In the genomic region with DNA sequence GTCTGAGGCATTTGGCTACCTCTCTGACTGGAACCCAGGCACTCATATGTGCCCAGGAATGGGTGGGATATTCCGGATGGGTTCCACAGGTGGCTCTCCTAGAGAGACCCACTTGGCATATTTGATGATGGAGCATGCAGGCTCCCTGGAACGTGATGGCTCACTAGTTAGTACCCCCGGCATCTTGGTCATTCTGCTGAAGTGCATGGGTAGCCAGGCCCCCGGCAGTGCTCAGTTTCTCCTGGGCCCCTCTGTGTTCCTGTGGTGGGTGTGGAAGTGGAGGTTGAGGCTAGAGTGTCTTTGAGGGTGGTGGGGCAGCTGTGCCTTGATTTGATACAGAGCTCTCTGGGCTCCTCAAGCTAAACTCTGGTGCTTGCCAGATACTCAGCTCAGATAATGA, we compare ENCODE assay signal across 14 cellular contexts. TPM values are rescaled to one million over a fixed set of nuclear protein-coding genes. Genes with fewer than 3 reads are reported as not detected.
A peak's percentile ranks its signal among the peaks of the same experiment; 100 is the strongest.
DNase-seq lines count a peak whose midpoint lies in the region; FAIRE-seq and TF ChIP-seq lines count a peak whose summit lies in the region.
"Had no signal": no experiment of that assay in that cellular context is flagged by ENCODE, and none has a peak within 500 bp of the region (broad histone marks: within the 10 kb centered on the region; RNA-seq: fewer than 3 reads in every experiment).

No MANE protein-coding gene starts in this region.

- no peak overlapping the region for H3K4me3 ChIP-seq in trophoblast cell (ENCODE audit: low read depth, low read length)
- H3K4me3 ChIP-seq: GM12878, GM23248 had no signal

- no peak overlapping the region for H2BK5ac ChIP-seq in trophoblast cell (ENCODE audit: low read depth, low read length, poor library complexity)

- H3K4me1 ChIP-seq in trophoblast cell (ENCODE audit: control insufficient read depth in 1 of 2, insufficient read depth in 2 of 2, low read length in 2 of 2), result no peaks in the 10 kb centered on the region

- no peak overlapping the region for H2BK12ac ChIP-seq in trophoblast cell (ENCODE audit: low read length)

- CTCF ChIA-PET in activated naive CD4-positive, alpha-beta T cell treated with anti-CD3 and anti-CD28 coated beads, Interleukin-2, amount 10 ng/mL, durations not matched to agents 7 days and 5 days (lab: Charles Lee), result no interaction called here

- no peaks in the 10 kb centered on the region for H3K79me1 ChIP-seq in trophoblast cell (ENCODE audit: low read length)

- peaks cover 0 to 2% of the 10 kb centered on the region in 2 experiments for H3K36me3 ChIP-seq in trophoblast cell (ENCODE audit: control insufficient read depth in 1 of 2, insufficient read depth in 2 of 2, low read length in 2 of 2)

- H2BK120ac ChIP-seq in trophoblast cell (ENCODE audit: insufficient read depth, low read length, poor library complexity), result no peak overlapping the region

- H3K27ac Mint-ChIP-seq in activated CD4-positive, alpha-beta T cell treated with anti-CD3 and anti-CD28 coated beads, Interleukin-2, amount 10 ng/mL, durations not matched to agents 24 days and 14 days, result peak overlapping the region; percentile 29
- H3K27ac Mint-ChIP-seq in activated naive CD4-positive, alpha-beta T cell treated with anti-CD3 and anti-CD28 coated beads, Interleukin-2, amount 10 ng/mL, durations not matched to agents 7 days and 5 days, result peak overlapping the region; percentile 65
- H3K27ac Mint-ChIP-seq: CD14-positive monocyte had no signal

- H4K8ac ChIP-seq in trophoblast cell (ENCODE audit: low read depth, low read length), result no peak overlapping the region

- FAIRE-seq in GM12892 (lab: Jason Lieb, UNC), result no peak
- FAIRE-seq: GM12878, H54 had no signal

- H4K12ac ChIP-seq in trophoblast cell (ENCODE audit: low read depth, low read length), result peak overlapping the region; percentile 43

- H3K14ac ChIP-seq in trophoblast cell (ENCODE audit: low read length), result no peak overlapping the region

- no peak for DNase-seq in activated CD4-positive, alpha-beta T cell treated with anti-CD3 and anti-CD28 coated beads, Interleukin-2, amount 10 ng/mL, durations not matched to agents 24 days and 14 days
- DNase-seq in activated CD4-positive, alpha-beta T cell treated with anti-CD3 and anti-CD28 coated beads for 4 hours, result no peak
- DNase-seq in activated naive CD4-positive, alpha-beta T cell treated with anti-CD3 and anti-CD28 coated beads, Interleukin-2, amount 10 ng/mL, durations not matched to agents 7 days and 5 days, result no peak
- no peak for DNase-seq in activated naive CD4-positive, alpha-beta T cell treated with anti-CD3 and anti-CD28 coated beads, Interleukin-2, amount 50 U/mL, for 16 hours
- DNase-seq in ecto neural progenitor cell (ENCODE audit: low spot score) (peak; percentile 20), trophoblast cell (no peak), NCI-H2196 treated with DMSO at 0.1 percent for 48 hours (lab: John Stamatoyannopoulos, UW; ENCODE audit: unreplicated experiment) (no peak), GM12892 (ENCODE audit: insufficient read length) (no peak)
- DNase-seq: DMS79, GM23248 had no signal

- H3K36me3 Mint-ChIP-seq in activated CD4-positive, alpha-beta T cell treated with anti-CD3 and anti-CD28 coated beads, Interleukin-2, amount 10 ng/mL, durations not matched to agents 24 days and 14 days (ENCODE audit: low read depth), result peaks cover 15% of the 10 kb centered on the region
- peaks cover 21% of the 10 kb centered on the region for H3K36me3 Mint-ChIP-seq in activated naive CD4-positive, alpha-beta T cell treated with anti-CD3 and anti-CD28 coated beads, Interleukin-2, amount 10 ng/mL, durations not matched to agents 7 days and 5 days

- no peak overlapping the region for H3K18ac ChIP-seq in trophoblast cell (ENCODE audit: low read length)

- intact Hi-C loops in activated CD4-positive, alpha-beta T cell treated with anti-CD3 and anti-CD28 coated beads, Interleukin-2, amount 10 ng/mL, durations not matched to agents 24 days and 14 days (cut with micrococcal nuclease), result no loop called here

- no peaks in the 10 kb centered on the region for H3K27me3 ChIP-seq in trophoblast cell (ENCODE audit: insufficient read depth, low read length)

- no peak overlapping the region for H3K4ac ChIP-seq in trophoblast cell (ENCODE audit: low read depth, low read length)

- no peak overlapping the region for H3K4me3 Mint-ChIP-seq in activated CD4-positive, alpha-beta T cell treated with anti-CD3 and anti-CD28 coated beads, Interleukin-2, amount 10 ng/mL, durations not matched to agents 24 days and 14 days
- H3K4me3 Mint-ChIP-seq in activated naive CD4-positive, alpha-beta T cell treated with anti-CD3 and anti-CD28 coated beads, Interleukin-2, amount 10 ng/mL, durations not matched to agents 7 days and 5 days, result no peak overlapping the region
- H3K4me3 Mint-ChIP-seq: CD14-positive monocyte had no signal

- peaks cover 43% of the 10 kb centered on the region for H3K4me1 Mint-ChIP-seq in activated CD4-positive, alpha-beta T cell treated with anti-CD3 and anti-CD28 coated beads, Interleukin-2, amount 10 ng/mL, durations not matched to agents 24 days and 14 days
- H3K4me1 Mint-ChIP-seq in activated naive CD4-positive, alpha-beta T cell treated with anti-CD3 and anti-CD28 coated beads, Interleukin-2, amount 10 ng/mL, durations not matched to agents 7 days and 5 days, result peaks cover 51% of the 10 kb centered on the region

- no peaks in the 10 kb centered on the region for H3K9me3 Mint-ChIP-seq in activated CD4-positive, alpha-beta T cell treated with anti-CD3 and anti-CD28 coated beads, Interleukin-2, amount 10 ng/mL, durations not matched to agents 24 days and 14 days
- H3K9me3 Mint-ChIP-seq in activated naive CD4-positive, alpha-beta T cell treated with anti-CD3 and anti-CD28 coated beads, Interleukin-2, amount 10 ng/mL, durations not matched to agents 7 days and 5 days, result peaks cover 2% of the 10 kb centered on the region

- H2AFZ ChIP-seq in trophoblast cell (ENCODE audit: insufficient read depth, low read length, poor library complexity), result no peak overlapping the region
- H2AFZ ChIP-seq: GM23248 had no signal

- H3K9ac ChIP-seq in trophoblast cell (ENCODE audit: low read length), result no peak overlapping the region
- H3K9ac ChIP-seq: GM23248 had no signal

- no peak overlapping the region for H2AK5ac ChIP-seq in trophoblast cell (ENCODE audit: low read length)

- no peak overlapping the region for H3K4me2 ChIP-seq in trophoblast cell (ENCODE audit: low read length)

- no peaks in the 10 kb centered on the region for H3K27me3 Mint-ChIP-seq in activated CD4-positive, alpha-beta T cell treated with anti-CD3 and anti-CD28 coated beads, Interleukin-2, amount 10 ng/mL, durations not matched to agents 24 days and 14 days
- H3K27me3 Mint-ChIP-seq in activated naive CD4-positive, alpha-beta T cell treated with anti-CD3 and anti-CD28 coated beads, Interleukin-2, amount 10 ng/mL, durations not matched to agents 7 days and 5 days, result no peaks in the 10 kb centered on the region

- H3K9me3 ChIP-seq in trophoblast cell (ENCODE audit: insufficient read depth, low read depth, low read length), result no peaks in the 10 kb centered on the region

- H3K27ac ChIP-seq in trophoblast cell (ENCODE audit: low read depth, low read length), result no peak overlapping the region
- H3K27ac ChIP-seq: 22Rv1, GM23248 had no signal

- H4K91ac ChIP-seq in trophoblast cell (ENCODE audit: low read depth, low read length), result no peak overlapping the region

- H3K79me2 ChIP-seq in trophoblast cell (ENCODE audit: control insufficient read depth, insufficient read depth, low read length, poor library complexity), result no peaks in the 10 kb centered on the region

- no CpG with 5 or more reads among the region's 4 CpGs for WGBS in trophoblast cell (ENCODE audit: extremely low coverage, insufficient coverage, insufficient read length)

- no peak for TF ChIP-seq POLR2A in GM12892 (IDR thresholded peaks at IDR 0.05; ENCODE audit: low read depth, low read length)

- H3K23ac ChIP-seq in trophoblast cell (ENCODE audit: low read length), result no peak overlapping the region

RNA-seq across cellular contexts. Expression of a gene that starts 29.4 kb away (rescaled TPM):
- total RNA-seq in activated CD4-positive, alpha-beta T cell treated with anti-CD3 and anti-CD28 coated beads, Interleukin-2, amount 10 ng/mL, durations not matched to agents 24 days and 14 days, result 29.8 and 29.9 TPM in 2 replicates
- polyA plus RNA-seq in trophoblast cell (2013), result 85.5 and 86.3 TPM in 2 replicates
- 31.4 TPM for polyA plus RNA-seq in GM12892 (2012; ENCODE audit: missing spikeins)
